1 cellular context compared by ENCODE assay signal in the genomic region with DNA sequence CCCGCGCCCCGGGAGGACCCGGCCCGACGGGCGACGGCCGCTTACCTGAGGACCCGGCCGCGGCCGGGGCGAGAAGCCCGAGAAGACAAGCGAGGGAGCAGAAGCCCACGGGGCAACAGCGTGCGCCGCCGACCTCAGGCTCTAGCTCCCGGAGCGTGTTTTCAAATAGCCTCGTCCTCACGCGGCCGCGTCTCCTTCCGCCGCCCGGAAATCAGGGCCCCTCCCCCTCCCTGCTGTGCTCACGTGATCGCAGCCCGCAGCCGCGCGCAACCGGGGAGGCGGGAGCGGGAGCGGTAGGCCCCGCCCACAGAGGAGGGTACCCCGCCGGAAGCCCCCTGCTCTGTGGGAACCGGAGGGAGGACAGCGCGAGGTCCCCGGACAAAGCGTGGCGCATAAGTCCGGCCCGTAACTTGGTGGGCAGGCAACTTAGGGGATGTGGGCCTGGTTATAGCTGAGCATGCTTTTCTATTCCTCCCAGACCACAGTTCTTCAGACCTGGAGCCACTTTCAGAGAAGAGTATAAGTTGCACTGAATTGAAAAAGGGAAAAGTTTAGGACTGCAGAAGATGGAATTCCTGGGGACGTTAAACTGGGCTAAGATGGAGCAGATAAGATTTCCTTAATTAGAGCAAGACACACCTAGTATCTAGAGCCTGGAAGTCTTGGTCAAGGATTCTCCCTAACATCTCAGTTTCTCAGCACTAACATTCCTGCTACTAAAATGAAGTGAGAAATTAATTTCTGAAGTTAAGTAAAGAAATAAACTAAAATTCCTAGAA.
TF ChIP-seq lines count a peak whose summit lies in the region.

A gene (minus strand): TSS at position 216 of the 779 bp plus-strand sequence. CDS start 3,579 bp downstream, outside the sequence.

TF ChIP-seq in H1, 55 proteins besides CTCF, POLR2A, EP300 and RAD21 (continued from another document):
- TF ChIP-seq TAF7 (optimal IDR thresholded peaks at IDR 0.05; ENCODE audit: borderline replicate concordance, low read depth, low read length), result peak; percentile 69
